In the genomic region with DNA sequence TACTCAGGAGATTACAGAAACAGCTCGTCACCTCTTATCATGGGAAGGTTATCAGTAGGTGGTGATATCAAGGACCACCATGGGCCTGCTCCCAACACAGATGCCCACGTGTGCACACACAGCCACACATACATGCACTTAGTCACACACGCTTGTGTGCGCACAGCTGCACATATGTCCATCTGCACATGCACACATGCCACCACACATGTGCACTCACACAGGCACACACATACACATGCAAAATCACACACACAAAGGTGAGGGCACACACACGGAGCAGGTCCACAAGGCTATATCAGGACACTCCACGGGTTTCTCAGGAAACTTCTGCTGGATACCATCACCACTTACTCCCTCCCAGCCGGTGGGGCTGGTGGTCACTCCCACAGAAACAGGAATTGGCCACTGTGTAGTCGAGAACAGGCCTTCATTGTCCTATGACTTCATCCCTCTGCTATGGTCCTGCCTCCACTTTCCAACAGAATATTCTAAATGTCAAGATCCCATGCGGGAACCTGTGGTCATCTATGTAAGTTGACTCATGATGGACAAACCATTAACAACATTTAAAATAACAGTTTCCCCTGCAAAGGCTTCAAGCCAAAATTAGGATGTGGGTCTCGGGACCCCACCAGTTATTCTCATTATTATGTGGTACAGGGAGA, we compare ENCODE assay signal across 9 cellular contexts. TPM values are rescaled to one million over a fixed set of nuclear protein-coding genes. Genes with fewer than 3 reads are reported as not detected.
DNase-seq lines count a peak whose midpoint lies in the region; ATAC-seq, FAIRE-seq and TF ChIP-seq lines count a peak whose summit lies in the region.
"Had no signal": no experiment of that assay in that cellular context is flagged by ENCODE, and none has a peak within 500 bp of the region (broad histone marks: within the 10 kb centered on the region; RNA-seq: fewer than 3 reads in every experiment).

No MANE protein-coding gene starts in this region.

- peaks cover 57% of the 10 kb centered on the region for H3K4me1 Mint-ChIP-seq in stimulated activated naive CD8-positive, alpha-beta T cell treated with anti-CD3 and anti-CD28 coated beads, Interleukin-15, Interleukin-2, amounts not matched to agents 100 ng/mL and 50 ng/mL, for 24 hours (ENCODE audit: low read depth)
- H3K4me1 Mint-ChIP-seq in memory B cell (peaks cover 58% of the 10 kb centered on the region), CD14-positive monocyte (peaks cover 61% of the 10 kb centered on the region)

- H3K27ac Mint-ChIP-seq in stimulated activated naive CD8-positive, alpha-beta T cell treated with anti-CD3 and anti-CD28 coated beads, Interleukin-15, Interleukin-2, amounts not matched to agents 100 ng/mL and 50 ng/mL, for 24 hours = no peak overlapping the region
- H3K27ac Mint-ChIP-seq in memory B cell (peak overlapping the region; percentile 73), CD14-positive monocyte (no peak overlapping the region)

- no peak overlapping the region for H3K27ac ChIP-seq in effector memory CD4-positive, alpha-beta T cell (ENCODE audit: insufficient read depth, low read length, poor library complexity, severe bottlenecking)

- no peak for ATAC-seq in stimulated activated naive CD8-positive, alpha-beta T cell treated with anti-CD3 and anti-CD28 coated beads, Interleukin-15, Interleukin-2, amounts not matched to agents 100 U/mL and 50 U/mL, for 24 hours
- ATAC-seq in memory B cell (ENCODE audit: low read depth) = no peak

- H3K27me3 ChIP-seq in effector memory CD4-positive, alpha-beta T cell (replicated peaks; ENCODE audit: control insufficient read depth, insufficient read depth, low read length, poor library complexity, severe bottlenecking) = no peaks in the 10 kb centered on the region

- FAIRE-seq in urothelium cell line (lab: Jason Lieb, UNC) = no peak

- no peaks in the 10 kb centered on the region for H3K9me3 ChIP-seq in effector memory CD4-positive, alpha-beta T cell (ENCODE audit: control insufficient read depth, low read length)

- peak overlapping the region; percentile 12 for H3K4me3 Mint-ChIP-seq in stimulated activated naive CD8-positive, alpha-beta T cell treated with anti-CD3 and anti-CD28 coated beads, Interleukin-15, Interleukin-2, amounts not matched to agents 100 ng/mL and 50 ng/mL, for 24 hours
- H3K4me3 Mint-ChIP-seq in memory B cell (peak overlapping the region; percentile 65), CD14-positive monocyte (peak overlapping the region in 1 of 2 donors; percentile 32)

- peaks cover 26% of the 10 kb centered on the region for H3K36me3 ChIP-seq in effector memory CD4-positive, alpha-beta T cell (ENCODE audit: control insufficient read depth, insufficient read depth, low read length)

- peaks cover 31% of the 10 kb centered on the region for H3K36me3 Mint-ChIP-seq in stimulated activated naive CD8-positive, alpha-beta T cell treated with anti-CD3 and anti-CD28 coated beads, Interleukin-15, Interleukin-2, amounts not matched to agents 100 ng/mL and 50 ng/mL, for 24 hours (ENCODE audit: low read depth)
- H3K36me3 Mint-ChIP-seq in memory B cell (peaks cover 22% of the 10 kb centered on the region), CD14-positive monocyte (peaks cover 31 to 34% of the 10 kb centered on the region in 2 donors)

- peaks cover 4% of the 10 kb centered on the region for H3K4me1 ChIP-seq in effector memory CD4-positive, alpha-beta T cell (ENCODE audit: control insufficient read depth, insufficient read depth, low read length, poor library complexity, severe bottlenecking)

- H3K9me3 Mint-ChIP-seq in stimulated activated naive CD8-positive, alpha-beta T cell treated with anti-CD3 and anti-CD28 coated beads, Interleukin-15, Interleukin-2, amounts not matched to agents 100 ng/mL and 50 ng/mL, for 24 hours = no peaks in the 10 kb centered on the region
- H3K9me3 Mint-ChIP-seq in memory B cell (no peaks in the 10 kb centered on the region), CD14-positive monocyte (peaks cover 0 to 2% (median 0%) of the 10 kb centered on the region in 7 donors)

- H3K4me3 ChIP-seq in effector memory CD4-positive, alpha-beta T cell (ENCODE audit: insufficient read depth, low read depth, low read length, poor library complexity, severe bottlenecking) = no peak overlapping the region

- DNase-seq in stimulated activated naive CD8-positive, alpha-beta T cell treated with anti-CD3 and anti-CD28 coated beads, Interleukin-15, Interleukin-2, amounts not matched to agents 100 U/mL and 50 U/mL, for 24 hours = no peak
- DNase-seq in astrocyte of the hippocampus (ENCODE audit: low read depth, low spot score) (peak; percentile 90), memory B cell (ENCODE audit: low spot score in 2 of 2) (no peak), urothelium cell line (ENCODE audit: low spot score) (peak; percentile 43), CD14-positive monocyte (ENCODE audit: low spot score) (no peak), GM20000 (ENCODE audit: low spot score) (no peak)
- DNase-seq in effector memory CD4-positive, alpha-beta T cell = no peak
- DNase-seq: stimulated activated CD4-positive, alpha-beta T cell treated with anti-CD3 and anti-CD28 coated beads, Interleukin-4, amount 100 ng/mL, for 1 hour had no signal

- H3K27me3 Mint-ChIP-seq in stimulated activated naive CD8-positive, alpha-beta T cell treated with anti-CD3 and anti-CD28 coated beads, Interleukin-15, Interleukin-2, amounts not matched to agents 100 ng/mL and 50 ng/mL, for 24 hours = no peaks in the 10 kb centered on the region
- no peaks in the 10 kb centered on the region for H3K27me3 Mint-ChIP-seq in memory B cell
- peaks cover 0 to 5% (median 0%) of the 10 kb centered on the region in 3 donors for H3K27me3 Mint-ChIP-seq in CD14-positive monocyte (ENCODE audit: low read depth in 3 of 3)

- TF ChIP-seq CTCF in CD14-positive monocyte (IDR thresholded peaks at IDR 0.05) = no peak
- TF ChIP-seq CTCF in GM20000 (IDR thresholded peaks at IDR 0.05; ENCODE audit: extremely low read depth, missing control alignments) = no peak

- intact Hi-C loops in CD14-positive monocyte (cut with micrococcal nuclease) = loop anchor here in 1 of 2 donors (5.0 kb wide), 2 partner anchors 57 to 232 kb away; partner anchors contain the start of genes KMT5B and TCIRG1

RNA-seq across cellular contexts. Expression of gene C11orf24, which starts 2.2 kb away (rescaled TPM):
- 10 to 100 TPM in 1 of 2 donors, 1 to 10 TPM in 1; 9.5 to 12.6 TPM for polyA plus RNA-seq in CD14-positive monocyte

RNA-seq across cellular contexts. Expression of gene LRP5, which starts 42.8 kb away (rescaled TPM):
- under 1 TPM in 1 of 2 donors, not detected in 1; 0.23 TPM for polyA plus RNA-seq in CD14-positive monocyte

RNA-seq across cellular contexts. Expression of gene KMT5B, which starts 56.5 kb away (rescaled TPM):
- polyA plus RNA-seq in CD14-positive monocyte = 10 to 100 TPM; 12.2 to 22.0 TPM

Comparison
In these comparisons a context has a peak if more than half of its experiments do, and no peak if none do; other contexts are left out.
1. DNase-seq: peak in astrocyte of the hippocampus (single experiment) and urothelium cell line (single experiment); none in stimulated activated naive CD8-positive, alpha-beta T cell treated with anti-CD3 and anti-CD28 coated beads, Interleukin-15, Interleukin-2, amounts not matched to agents 100 U/mL and 50 U/mL, for 24 hours (single experiment), memory B cell (0 of 2), effector memory CD4-positive, alpha-beta T cell (0 of 3), CD14-positive monocyte (single experiment) and GM20000 (single experiment).